In genomic region chr10:95295031-95295755, GRCh38 we compare ENCODE assay signal across 8 cellular contexts. TPM values are rescaled to one million over a fixed set of nuclear protein-coding genes. Genes with fewer than 3 reads are reported as not detected.
DNase-seq lines count a peak whose midpoint lies in the region; ATAC-seq and TF ChIP-seq lines count a peak whose summit lies in the region.

No MANE protein-coding gene starts in this region.

- H3K27me3 ChIP-seq in ascending aorta = no peaks in the 10 kb centered on the region

- DNase-seq in DMS153 treated with DMSO at 0.1 percent for 48 hours (lab: John Stamatoyannopoulos, UW; ENCODE audit: unreplicated experiment) (peak; percentile 91), NOMO-1 treated with dmso at 0.1 percent for 144 hours (lab: John Stamatoyannopoulos, UW; ENCODE audit: unreplicated experiment) (peak; percentile 83), ascending aorta (ENCODE audit: low spot score in 2 of 2) (no peak), kidney tubule cell (ENCODE audit: low spot score) (peak; percentile 91), 8988T (no peak)
- DNase-seq in stimulated activated CD8-positive, alpha-beta memory T cell treated with anti-CD3 and anti-CD28 coated beads, Interleukin-4, amount 100 ng/mL, for 48 hours = peak; percentile 58

- peak; percentile 71 for ATAC-seq in GM19328 (IDR thresholded peaks at IDR 0.05; ENCODE audit: unreplicated experiment)
- ATAC-seq in HG03354 (IDR thresholded peaks at IDR 0.05; ENCODE audit: poor library complexity, severe bottlenecking, unreplicated experiment) = peak; percentile 80

- H3K9me3 ChIP-seq in ascending aorta = no peaks in the 10 kb centered on the region

- no peak for TF ChIP-seq CTCF in ascending aorta (IDR thresholded peaks at IDR 0.05)

- peak overlapping the region; percentile 22 to 25 for H3K27ac ChIP-seq in ascending aorta

- H3K4me1 ChIP-seq in ascending aorta = peaks cover 0 to 7% of the 10 kb centered on the region in 2 donors

- peak overlapping the region; percentile 42 to 61 for H3K4me3 ChIP-seq in ascending aorta

- intact Hi-C loops in ascending aorta (cut with DNase I) = no loop called here

- H3K36me3 ChIP-seq in ascending aorta = no peaks in the 10 kb centered on the region

RNA-seq across cellular contexts. Expression of gene PDLIM1, which starts 4.4 kb away (rescaled TPM):
- 191 TPM for total RNA-seq in ascending aorta

Comparison
In these comparisons a context has a peak if more than half of its experiments do, and no peak if none do; other contexts are left out.
1. DNase-seq: peak in DMS153 treated with DMSO at 0.1 percent for 48 hours (single experiment), NOMO-1 treated with dmso at 0.1 percent for 144 hours (single experiment), kidney tubule cell (single experiment) and stimulated activated CD8-positive, alpha-beta memory T cell treated with anti-CD3 and anti-CD28 coated beads, Interleukin-4, amount 100 ng/mL, for 48 hours (single experiment); none in ascending aorta (0 of 2) and 8988T (single experiment).